8 cellular contexts compared by ENCODE assay signal in the genomic region with DNA sequence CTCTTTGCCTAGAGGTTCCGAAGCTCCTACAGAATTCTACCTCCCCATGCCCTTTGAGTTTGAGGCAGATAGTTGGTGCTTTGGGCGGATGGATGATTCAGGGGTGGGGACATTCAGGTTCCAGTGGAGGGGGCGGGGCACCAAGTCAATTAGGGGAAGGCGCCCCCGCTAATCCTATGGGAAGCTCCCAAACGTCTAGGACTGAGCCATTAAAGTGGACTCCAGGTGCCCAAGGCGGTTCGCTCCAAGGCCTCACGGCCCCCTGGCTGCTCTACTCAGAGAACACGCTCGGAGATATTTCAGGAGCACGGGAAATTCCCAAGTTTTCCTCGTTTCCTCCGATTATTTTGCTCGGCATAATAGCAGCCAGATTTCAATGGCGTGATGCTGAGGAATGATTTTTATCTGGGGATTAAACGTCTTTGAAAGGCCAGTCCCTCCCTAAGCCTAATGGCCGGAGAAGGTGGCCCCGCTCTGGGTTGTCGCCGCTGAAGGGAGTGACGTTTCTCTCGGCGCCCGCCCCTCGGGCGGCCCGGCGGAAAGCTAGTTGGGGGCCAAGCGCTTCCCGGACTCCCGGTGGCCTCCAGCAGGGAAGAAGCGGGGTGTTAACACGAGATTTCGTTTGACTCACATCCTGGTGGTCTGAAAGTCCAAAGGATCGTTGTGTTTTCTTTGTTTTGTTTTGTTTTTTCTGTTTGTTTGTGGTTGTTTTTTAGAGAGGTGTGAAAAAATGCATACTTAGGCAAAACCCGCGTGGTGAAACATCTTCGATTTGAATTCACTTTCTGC. TPM values are rescaled to one million over a fixed set of nuclear protein-coding genes. Genes with fewer than 3 reads are reported as not detected.
DNase-seq lines count a peak whose midpoint lies in the region; ATAC-seq and TF ChIP-seq lines count a peak whose summit lies in the region.

No MANE protein-coding gene starts in this region.

- no peak overlapping the region for H2BK120ac ChIP-seq in mesenchymal stem cell (ENCODE audit: low read depth, low read length)

- no peak overlapping the region for H3K14ac ChIP-seq in mesenchymal stem cell (ENCODE audit: low read length in 2 of 2)

- no peak overlapping the region for H4K8ac ChIP-seq in mesenchymal stem cell (ENCODE audit: low read length)

- H3K9me3 ChIP-seq in A673 (ENCODE audit: low read depth, low read length, poor library complexity, severe bottlenecking) (no peaks in the 10 kb centered on the region), HUES64 (ENCODE audit: insufficient read depth, low read depth, low read length) (no peaks in the 10 kb centered on the region), mesenchymal stem cell (ENCODE audit: control insufficient read depth, low read length) (no peaks in the 10 kb centered on the region)

- peaks cover 93% of the 10 kb centered on the region for H3K27me3 Mint-ChIP-seq in central memory CD8-positive, alpha-beta T cell

- peaks cover 39% of the 10 kb centered on the region for H3K4me1 Mint-ChIP-seq in central memory CD8-positive, alpha-beta T cell

- H3K9ac ChIP-seq in HUES64 (ENCODE audit: low read depth, low read length) = no peak overlapping the region
- H3K9ac ChIP-seq in mesenchymal stem cell (ENCODE audit: low read length) = peak overlapping the region; percentile 89

- CTCF ChIA-PET in A673 (lab: Charles Lee) = interaction anchor here (0.6 kb wide), 1 partner anchor 183 kb away, joined by 14 read pairs; no protein-coding TSS in a partner anchor

- peaks cover 18% of the 10 kb centered on the region for H3K36me3 Mint-ChIP-seq in central memory CD8-positive, alpha-beta T cell (ENCODE audit: insufficient read depth)

- intact Hi-C loops in A673 (cut with micrococcal nuclease; ENCODE audit: unreplicated experiment) = no loop called here

- no peak overlapping the region for H3K23ac ChIP-seq in mesenchymal stem cell (ENCODE audit: low read length in 2 of 2)

- peak overlapping the region; percentile 89 for H3K4me3 Mint-ChIP-seq in central memory CD8-positive, alpha-beta T cell

- peak overlapping the region; percentile 100 for H3K4me2 ChIP-seq in mesenchymal stem cell (ENCODE audit: low read length, poor library complexity, severe bottlenecking)

- TF ChIP-seq CTCF in A673 (conservative IDR thresholded peaks at IDR 0.05; ENCODE audit: low read depth, low read length) = no peak

- no peak overlapping the region for H4K91ac ChIP-seq in mesenchymal stem cell (ENCODE audit: low read length)

- 1% methylated on average over 38 of the region's 39 CpGs for WGBS in HUES64
- 1% methylated on average over 38 of the region's 39 CpGs for WGBS in mesenchymal stem cell

- H3K4me3 ChIP-seq in A673 (ENCODE audit: low read depth, low read length, poor library complexity, severe bottlenecking) = peak overlapping the region; percentile 65
- peak overlapping the region; percentile 48 for H3K4me3 ChIP-seq in HUES64 (ENCODE audit: low read length)
- H3K4me3 ChIP-seq in mesenchymal stem cell (ENCODE audit: insufficient read depth in 1 of 2, low read depth in 1 of 2, low read length in 2 of 2) = peak overlapping the region; percentile 67 to 95

- no peak for ATAC-seq in central memory CD8-positive, alpha-beta T cell (replicated peaks; ENCODE audit: extremely low read depth, poor library complexity, severe bottlenecking)
- ATAC-seq in GM21576 (IDR thresholded peaks at IDR 0.05; ENCODE audit: unreplicated experiment) = no peak

- no peak overlapping the region for H2AFZ ChIP-seq in mesenchymal stem cell (ENCODE audit: low read depth, low read length)

- peaks cover 1% of the 10 kb centered on the region for H3K79me1 ChIP-seq in mesenchymal stem cell (replicated peaks; ENCODE audit: low read length, poor library complexity, severe bottlenecking)

- no peaks in the 10 kb centered on the region for H3K9me3 Mint-ChIP-seq in central memory CD8-positive, alpha-beta T cell

- H2AK5ac ChIP-seq in mesenchymal stem cell (ENCODE audit: low read length, severe bottlenecking) = no peak overlapping the region

- H2BK15ac ChIP-seq in mesenchymal stem cell (ENCODE audit: low read depth, poor library complexity, severe bottlenecking) = peak overlapping the region; percentile 46

- POLR2A ChIA-PET in A673 (lab: Charles Lee; ENCODE audit: low non-redundant PET) = no interaction called here

- H3K36me3 ChIP-seq in A673 (ENCODE audit: insufficient read depth, low read length, poor library complexity, severe bottlenecking) (no peaks in the 10 kb centered on the region), HUES64 (ENCODE audit: insufficient read depth, low read length) (no peaks in the 10 kb centered on the region), mesenchymal stem cell (ENCODE audit: control insufficient read depth in 1 of 2, insufficient read depth in 2 of 2, low read depth in 1 of 2, low read length in 2 of 2) (peaks cover 13 to 32% of the 10 kb centered on the region in 2 experiments)

- H2BK12ac ChIP-seq in mesenchymal stem cell (ENCODE audit: low read length in 2 of 2) = no peak overlapping the region

- H3K4me1 ChIP-seq in A673 (ENCODE audit: insufficient read depth, low read length, poor library complexity, severe bottlenecking) (peaks cover 6% of the 10 kb centered on the region), HUES64 (ENCODE audit: insufficient read depth, low read length) (peaks cover 23% of the 10 kb centered on the region), mesenchymal stem cell (ENCODE audit: control insufficient read depth, insufficient read depth, low read depth, low read length) (peaks cover 30% of the 10 kb centered on the region)

- no peak overlapping the region for H3K4ac ChIP-seq in mesenchymal stem cell (ENCODE audit: low read depth in 1 of 2, low read length in 2 of 2)

- peaks cover 30% of the 10 kb centered on the region for H3K27me3 ChIP-seq in A673 (replicated peaks; ENCODE audit: insufficient read depth, low read depth, low read length, poor library complexity)
- peaks cover 97% of the 10 kb centered on the region for H3K27me3 ChIP-seq in HUES64 (ENCODE audit: insufficient read depth, low read length)
- H3K27me3 ChIP-seq in mesenchymal stem cell (ENCODE audit: control insufficient read depth in 1 of 2, insufficient read depth in 1 of 2, low read length in 2 of 2) = peaks cover 15 to 87% of the 10 kb centered on the region in 2 experiments

- H2BK5ac ChIP-seq in mesenchymal stem cell (ENCODE audit: low read depth, low read length, poor library complexity, severe bottlenecking) = no peak overlapping the region

- DNase-seq in A673 (ENCODE audit: low spot score) (no peak), mesenchymal stem cell (peak; percentile 65), DMS153 treated with DMSO at 0.1 percent for 48 hours (lab: John Stamatoyannopoulos, UW; ENCODE audit: unreplicated experiment) (no peak), NCI-H1417 treated with DMSO at 0.1 percent for 48 hours (lab: John Stamatoyannopoulos, UW) (no peak), NCI-H2029 treated with DMSO at 0.1 percent for 48 hours (lab: John Stamatoyannopoulos, UW) (no peak)
- no peak for DNase-seq in central memory CD8-positive, alpha-beta T cell (ENCODE audit: low spot score in 2 of 2)

- no peak overlapping the region for H3K27ac ChIP-seq in A673 (ENCODE audit: low read depth, low read length, poor library complexity, severe bottlenecking)
- no peak overlapping the region for H3K27ac ChIP-seq in HUES64 (ENCODE audit: low read depth, low read length)
- H3K27ac ChIP-seq in mesenchymal stem cell (ENCODE audit: low read length, poor library complexity, severe bottlenecking) = no peak overlapping the region

- no peak overlapping the region for H3K18ac ChIP-seq in mesenchymal stem cell (ENCODE audit: low read depth in 1 of 2, low read length in 2 of 2)

- no peak overlapping the region for H3K27ac Mint-ChIP-seq in central memory CD8-positive, alpha-beta T cell (ENCODE audit: low read depth)

- BruUV-seq in A673 (replicated peaks; lab: Mats Ljungman, UMichigan) = no TSS peak

RNA-seq across cellular contexts. Expression of gene MSX1, which starts 1.5 kb away (rescaled TPM):
- total RNA-seq in A673 (2021) = 4.7 and 6.1 TPM in 2 replicates
- 5.7 TPM for polyA plus RNA-seq in HUES64 (2013, experiment 1 of 2)
- 6.7 TPM for polyA plus RNA-seq in HUES64 (2013, experiment 2 of 2)
- 3.9 TPM for polyA plus RNA-seq in mesenchymal stem cell (2013, experiment 1 of 2)
- 4.2 TPM for polyA plus RNA-seq in mesenchymal stem cell (2013, experiment 2 of 2)
